ENCODE assay signal across 1 cellular context in genomic region chr17:40089085-40089895, GRCh38.
TF ChIP-seq lines count a peak whose summit lies in the region.

No MANE protein-coding gene starts in this region.

TF ChIP-seq in WTC11, 78 proteins besides CTCF, POLR2A, EP300 and RAD21 (continued from another document):
- TF ChIP-seq USF2 (CRISPR knock-in tag; IDR thresholded peaks at IDR 0.05) (no peak), ATF6 (CRISPR knock-in tag; IDR thresholded peaks at IDR 0.05) (no peak), TEAD1 (CRISPR knock-in tag; IDR thresholded peaks at IDR 0.05) (no peak), ZNF423 (CRISPR knock-in tag; IDR thresholded peaks at IDR 0.05) (no peak)
